Comparison of ENCODE assay signal across 20 cellular contexts in the genomic region with DNA sequence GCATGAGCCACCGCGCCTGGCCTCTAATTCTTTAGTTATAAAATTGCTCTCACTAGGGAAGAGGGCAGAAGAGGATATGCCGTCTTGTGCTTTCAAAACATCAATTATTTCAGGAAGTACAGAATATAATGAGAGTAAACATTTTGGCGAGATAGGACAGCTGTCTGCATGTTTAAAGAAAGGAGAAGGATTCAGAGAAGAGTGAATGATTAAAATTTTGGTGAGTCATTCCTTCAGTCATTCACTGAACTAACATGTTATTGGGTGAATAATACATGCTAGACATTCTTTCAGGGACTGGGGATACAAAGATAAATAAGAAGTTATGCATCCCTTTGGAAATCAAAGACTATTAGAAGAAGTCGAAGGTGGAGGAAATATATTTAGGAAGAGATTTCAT.
"Had no signal": no experiment of that assay in that cellular context is flagged by ENCODE, and none has a peak within 500 bp of the region (broad histone marks: within the 10 kb centered on the region; RNA-seq: fewer than 3 reads in every experiment).

No MANE protein-coding gene starts in this region.

- H3K36me3 Mint-ChIP-seq: activated CD8-positive, alpha-beta memory T cell treated with anti-CD3 and anti-CD28 coated beads, Interleukin-2, amount 10 ng/mL, durations not matched to agents 7 days and 5 days; activated naive CD8-positive, alpha-beta T cell treated with anti-CD3 and anti-CD28 coated beads, Interleukin-2, amount 10 ng/mL, durations not matched to agents 7 days and 5 days; neural progenitor cell had no signal

- H3K27me3 Mint-ChIP-seq: activated CD8-positive, alpha-beta memory T cell treated with anti-CD3 and anti-CD28 coated beads, Interleukin-2, amount 10 ng/mL, durations not matched to agents 7 days and 5 days; activated naive CD8-positive, alpha-beta T cell treated with anti-CD3 and anti-CD28 coated beads, Interleukin-2, amount 10 ng/mL, durations not matched to agents 7 days and 5 days; activated T-cell treated with anti-CD3 and anti-CD28 coated beads, Interleukin-2, amount 50 U/mL, for 24 hours; stimulated activated naive CD8-positive, alpha-beta T cell treated with anti-CD3 and anti-CD28 coated beads, Interleukin-15, amount 100 ng/mL, for 72 hours; T-helper 17 cell had no signal

- H3K4me1 Mint-ChIP-seq: activated CD8-positive, alpha-beta memory T cell treated with anti-CD3 and anti-CD28 coated beads, Interleukin-2, amount 10 ng/mL, durations not matched to agents 7 days and 5 days; activated naive CD8-positive, alpha-beta T cell treated with anti-CD3 and anti-CD28 coated beads, Interleukin-2, amount 10 ng/mL, durations not matched to agents 7 days and 5 days; stimulated activated naive CD8-positive, alpha-beta T cell treated with anti-CD3 and anti-CD28 coated beads, Interleukin-15, amount 100 ng/mL, for 72 hours; T-helper 17 cell had no signal

- ATAC-seq: activated CD4-positive, CD25-positive, alpha-beta regulatory T cell treated with anti-CD3 and anti-CD28 coated beads, Interleukin-2, amount 50 U/mL, for 24 hours; activated CD8-positive, alpha-beta memory T cell treated with anti-CD3 and anti-CD28 coated beads, Interleukin-2, amount 10 ng/mL, durations not matched to agents 7 days and 5 days; gastrocnemius medialis; heart right ventricle; stimulated activated naive CD8-positive, alpha-beta T cell treated with anti-CD3 and anti-CD28 coated beads, Interleukin-15, amount 100 ng/mL, for 72 hours; T-helper 17 cell; upper lobe of right lung had no signal

- H3K27ac Mint-ChIP-seq: activated CD8-positive, alpha-beta memory T cell treated with anti-CD3 and anti-CD28 coated beads, Interleukin-2, amount 10 ng/mL, durations not matched to agents 7 days and 5 days; activated naive CD8-positive, alpha-beta T cell treated with anti-CD3 and anti-CD28 coated beads, Interleukin-2, amount 10 ng/mL, durations not matched to agents 7 days and 5 days; activated T-cell treated with anti-CD3 and anti-CD28 coated beads, Interleukin-2, amount 50 U/mL, for 24 hours; neural progenitor cell; stimulated activated naive CD8-positive, alpha-beta T cell treated with anti-CD3 and anti-CD28 coated beads, Interleukin-15, amount 100 ng/mL, for 72 hours; T-helper 17 cell had no signal

- H3K4me3 ChIP-seq: coronary artery, gastrocnemius medialis, heart right ventricle, neural progenitor cell, testis, upper lobe of right lung had no signal

- DNase-seq: activated CD4-positive, alpha-beta T cell treated with anti-CD3 and anti-CD28 coated beads, Interleukin-2, amount 50 U/mL, for 48 hours; activated CD8-positive, alpha-beta memory T cell treated with anti-CD3 and anti-CD28 coated beads, Interleukin-2, amount 10 ng/mL, durations not matched to agents 7 days and 5 days; activated gamma-delta T cell; activated naive CD8-positive, alpha-beta T cell treated with anti-CD3 and anti-CD28 coated beads, Interleukin-2, amount 10 ng/mL, durations not matched to agents 7 days and 5 days; activated T-cell treated with anti-CD3 and anti-CD28 coated beads, Interleukin-2, amount 50 U/mL, for 24 hours; aorta; caudate nucleus; effector CD4-positive, alpha-beta T cell; gastrocnemius medialis; heart right ventricle; islet precursor cell; retina; stimulated activated CD4-positive, alpha-beta T cell treated with anti-CD3 and anti-CD28 coated beads, Interleukin-4, amount 100 ng/mL, for 4 hours; stimulated activated naive CD8-positive, alpha-beta T cell treated with anti-CD3 and anti-CD28 coated beads, Interleukin-15, amount 100 ng/mL, for 72 hours; T-helper 17 cell; testis; upper lobe of right lung had no signal

- H3K4me3 Mint-ChIP-seq: activated CD8-positive, alpha-beta memory T cell treated with anti-CD3 and anti-CD28 coated beads, Interleukin-2, amount 10 ng/mL, durations not matched to agents 7 days and 5 days; activated naive CD8-positive, alpha-beta T cell treated with anti-CD3 and anti-CD28 coated beads, Interleukin-2, amount 10 ng/mL, durations not matched to agents 7 days and 5 days; activated T-cell treated with anti-CD3 and anti-CD28 coated beads, Interleukin-2, amount 50 U/mL, for 24 hours; neural progenitor cell; stimulated activated naive CD8-positive, alpha-beta T cell treated with anti-CD3 and anti-CD28 coated beads, Interleukin-15, amount 100 ng/mL, for 72 hours; T-helper 17 cell had no signal

- H3K9me3 Mint-ChIP-seq: activated naive CD8-positive, alpha-beta T cell treated with anti-CD3 and anti-CD28 coated beads, Interleukin-2, amount 10 ng/mL, durations not matched to agents 7 days and 5 days; stimulated activated naive CD8-positive, alpha-beta T cell treated with anti-CD3 and anti-CD28 coated beads, Interleukin-15, amount 100 ng/mL, for 72 hours had no signal
